In the genomic region with DNA sequence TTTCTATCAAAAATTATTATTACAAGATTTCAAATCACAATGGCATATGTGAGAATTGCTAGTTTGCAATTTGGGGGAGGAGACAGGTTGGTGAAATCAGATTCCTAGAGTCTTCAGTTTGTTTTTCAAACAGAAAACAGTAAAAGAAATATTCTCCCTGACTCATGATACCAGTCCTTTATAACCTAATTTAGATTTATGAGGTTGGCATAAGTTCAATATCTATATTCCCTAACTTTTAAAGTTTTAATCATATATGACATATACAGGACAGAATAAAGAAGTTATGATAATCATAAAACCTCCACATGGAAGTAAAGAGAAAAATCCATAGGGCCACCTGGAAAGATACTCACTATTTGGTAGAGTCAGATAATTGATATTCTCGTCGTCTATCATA, we compare ENCODE assay signal across 7 cellular contexts.
"Had no signal": no experiment of that assay in that cellular context is flagged by ENCODE, and none has a peak within 500 bp of the region (broad histone marks: within the 10 kb centered on the region; RNA-seq: fewer than 3 reads in every experiment).

No MANE protein-coding gene starts in this region.

- ATAC-seq: GM23338, K562 had no signal

- H3K4me2 ChIP-seq: GM23338 had no signal

- H2AFZ ChIP-seq: GM23338 had no signal

- FAIRE-seq: H1, HTR-8/SVneo, K562 had no signal

- DNase-seq: H9, HCEC 1CT, IMR-90 had no signal

- H3K4me3 ChIP-seq: GM23338, K562 had no signal
